Comparison of ENCODE assay signal across 1 cellular context in the genomic region with DNA sequence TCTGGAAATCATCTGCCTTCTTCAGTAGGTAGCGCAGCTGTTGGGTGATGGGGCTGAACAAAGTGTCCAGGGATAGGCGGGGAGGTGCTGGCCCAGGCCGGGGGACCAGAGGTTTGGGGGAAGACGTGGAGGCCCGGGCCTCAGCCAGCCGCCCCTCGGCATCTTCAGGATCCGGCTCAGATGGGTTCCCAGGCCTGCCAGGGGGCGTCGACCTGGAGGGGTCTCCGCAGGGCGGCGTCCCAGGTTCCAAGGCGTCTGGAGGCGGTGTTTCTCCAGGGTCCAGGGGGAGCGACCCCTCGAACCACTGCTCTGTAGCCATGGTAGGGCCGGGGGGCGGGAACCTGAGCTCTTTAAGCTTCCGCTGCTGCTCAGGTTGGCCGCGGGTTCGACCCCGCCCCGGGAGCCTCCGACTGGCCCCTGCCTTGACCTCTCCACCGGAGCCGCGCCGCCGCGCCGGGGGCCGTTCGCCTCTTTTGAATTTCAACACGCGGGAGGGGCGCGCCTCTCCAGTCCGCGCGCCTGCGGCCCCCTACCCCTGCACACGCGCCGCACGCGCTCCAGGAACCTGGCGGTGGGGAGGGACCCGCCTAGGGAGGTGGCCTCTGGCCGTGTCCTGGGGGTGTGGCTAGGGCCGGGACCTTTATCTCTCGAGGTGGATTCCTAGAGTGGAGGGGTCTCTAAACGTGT.
TF ChIP-seq lines count a peak whose summit lies in the region.

Gene C19orf67 (minus strand): TSS at position 475 of the 687 bp plus-strand sequence. CDS start 156 bp downstream, at position 319.

TF ChIP-seq in HepG2, 621 proteins besides CTCF, POLR2A, EP300 and RAD21 (continued from another document and continues in another):
- TF ChIP-seq FIP1L1 (IDR thresholded peaks at IDR 0.05; ENCODE audit: borderline replicate concordance, insufficient read depth, low read depth, low read length) (no peak), ZNF552 (CRISPR knock-in tag; IDR thresholded peaks at IDR 0.05; ENCODE audit: borderline replicate concordance) (no peak), MEIS2 (CRISPR knock-in tag; IDR thresholded peaks at IDR 0.05) (no peak), SP5 (CRISPR knock-in tag; IDR thresholded peaks at IDR 0.05; ENCODE audit: borderline replicate concordance, low read depth) (no peak), ZKSCAN5 (CRISPR knock-in tag; IDR thresholded peaks at IDR 0.05) (no peak), ZNF142 (CRISPR knock-in tag; IDR thresholded peaks at IDR 0.05) (0 out of 2 replicates have a peak, but pooled peaks have one; percentile 35), ZNF607 (CRISPR knock-in tag; IDR thresholded peaks at IDR 0.05; ENCODE audit: borderline replicate concordance) (no peak), MED8 (CRISPR knock-in tag; IDR thresholded peaks at IDR 0.05; ENCODE audit: insufficient replicate concordance) (no peak), ZFYVE20 (CRISPR knock-in tag; IDR thresholded peaks at IDR 0.05; ENCODE audit: borderline replicate concordance, low read depth) (no peak), FLYWCH1 (CRISPR knock-in tag; IDR thresholded peaks at IDR 0.05) (no peak), RBM39 (IDR thresholded peaks at IDR 0.05; ENCODE audit: low read depth, low read length, poor library complexity, severe bottlenecking) (peak; percentile 41), TRIM22 (IDR thresholded peaks at IDR 0.05) (no peak), ZBTB8A (CRISPR knock-in tag; IDR thresholded peaks at IDR 0.05; ENCODE audit: borderline replicate concordance, low read depth) (no peak), SSRP1 (CRISPR knock-in tag; IDR thresholded peaks at IDR 0.05) (no peak), XBP1 (CRISPR knock-in tag; IDR thresholded peaks at IDR 0.05) (no peak), ZNF556 (CRISPR knock-in tag; IDR thresholded peaks at IDR 0.05; ENCODE audit: borderline replicate concordance) (no peak), SMAD1 (CRISPR knock-in tag; IDR thresholded peaks at IDR 0.05; ENCODE audit: borderline replicate concordance, low read depth) (no peak), ZSCAN31 (CRISPR knock-in tag; IDR thresholded peaks at IDR 0.05; ENCODE audit: low read depth) (no peak), ZNF296 (CRISPR knock-in tag; conservative IDR thresholded peaks at IDR 0.05) (no peak), ZNF878 (CRISPR knock-in tag; IDR thresholded peaks at IDR 0.05) (no peak), CSRNP2 (CRISPR knock-in tag; conservative IDR thresholded peaks at IDR 0.05; ENCODE audit: low read depth) (no peak), AGO2 (optimal IDR thresholded peaks at IDR 0.05; ENCODE audit: low read depth, low read length) (peak; percentile 92), TOPORS (CRISPR knock-in tag; IDR thresholded peaks at IDR 0.05) (no peak), MEIS1 (CRISPR knock-in tag; IDR thresholded peaks at IDR 0.05; ENCODE audit: borderline replicate concordance) (no peak), ETV5 (CRISPR knock-in tag; IDR thresholded peaks at IDR 0.05; ENCODE audit: borderline replicate concordance) (no peak; the same call in 1 of the 2 replicates), HDAC1 (CRISPR knock-in tag; IDR thresholded peaks at IDR 0.05) (peak; percentile 27; the same call in 1 of the 2 replicates), FOXC1 (CRISPR knock-in tag; IDR thresholded peaks at IDR 0.05; ENCODE audit: borderline replicate concordance) (no peak), KLF12 (CRISPR knock-in tag; IDR thresholded peaks at IDR 0.05; ENCODE audit: borderline replicate concordance) (peak; percentile 72; the same call in 1 of the 2 replicates), SMARCC2 (IDR thresholded peaks at IDR 0.05) (no peak), SMC3 (IDR thresholded peaks at IDR 0.05; ENCODE audit: low read length) (no peak), KMT2A (CRISPR knock-in tag; IDR thresholded peaks at IDR 0.05) (no peak), GABPB1 (CRISPR knock-in tag; IDR thresholded peaks at IDR 0.05) (peak; percentile 54; the same call in 1 of the 2 replicates), RBFOX2 (IDR thresholded peaks at IDR 0.05; ENCODE audit: low read depth, low read length) (peak; percentile 73), HOXA3 (CRISPR knock-in tag; IDR thresholded peaks at IDR 0.05) (peak; percentile 26; the same call in 1 of the 2 replicates)
- TF ChIP-seq, protein P1, sequence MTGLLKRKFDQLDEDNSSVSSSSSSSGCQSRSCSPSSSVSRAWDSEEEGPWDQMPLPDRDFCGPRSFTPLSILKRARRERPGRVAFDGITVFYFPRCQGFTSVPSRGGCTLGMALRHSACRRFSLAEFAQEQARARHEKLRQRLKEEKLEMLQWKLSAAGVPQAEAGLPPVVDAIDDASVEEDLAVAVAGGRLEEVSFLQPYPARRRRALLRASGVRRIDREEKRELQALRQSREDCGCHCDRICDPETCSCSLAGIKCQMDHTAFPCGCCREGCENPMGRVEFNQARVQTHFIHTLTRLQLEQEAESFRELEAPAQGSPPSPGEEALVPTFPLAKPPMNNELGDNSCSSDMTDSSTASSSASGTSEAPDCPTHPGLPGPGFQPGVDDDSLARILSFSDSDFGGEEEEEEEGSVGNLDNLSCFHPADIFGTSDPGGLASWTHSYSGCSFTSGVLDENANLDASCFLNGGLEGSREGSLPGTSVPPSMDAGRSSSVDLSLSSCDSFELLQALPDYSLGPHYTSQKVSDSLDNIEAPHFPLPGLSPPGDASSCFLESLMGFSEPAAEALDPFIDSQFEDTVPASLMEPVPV (CRISPR knock-in tag; IDR thresholded peaks at IDR 0.05): peak; percentile 38; the same call in 1 of the 2 replicates
- TF ChIP-seq, protein P2, sequence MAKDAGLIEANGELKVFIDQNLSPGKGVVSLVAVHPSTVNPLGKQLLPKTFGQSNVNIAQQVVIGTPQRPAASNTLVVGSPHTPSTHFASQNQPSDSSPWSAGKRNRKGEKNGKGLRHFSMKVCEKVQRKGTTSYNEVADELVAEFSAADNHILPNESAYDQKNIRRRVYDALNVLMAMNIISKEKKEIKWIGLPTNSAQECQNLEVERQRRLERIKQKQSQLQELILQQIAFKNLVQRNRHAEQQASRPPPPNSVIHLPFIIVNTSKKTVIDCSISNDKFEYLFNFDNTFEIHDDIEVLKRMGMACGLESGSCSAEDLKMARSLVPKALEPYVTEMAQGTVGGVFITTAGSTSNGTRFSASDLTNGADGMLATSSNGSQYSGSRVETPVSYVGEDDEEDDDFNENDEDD (CRISPR knock-in tag; IDR thresholded peaks at IDR 0.05; ENCODE audit: borderline replicate concordance): peak; percentile 17; the same call in 1 of the 2 replicates
- TF ChIP-seq, protein P3, sequence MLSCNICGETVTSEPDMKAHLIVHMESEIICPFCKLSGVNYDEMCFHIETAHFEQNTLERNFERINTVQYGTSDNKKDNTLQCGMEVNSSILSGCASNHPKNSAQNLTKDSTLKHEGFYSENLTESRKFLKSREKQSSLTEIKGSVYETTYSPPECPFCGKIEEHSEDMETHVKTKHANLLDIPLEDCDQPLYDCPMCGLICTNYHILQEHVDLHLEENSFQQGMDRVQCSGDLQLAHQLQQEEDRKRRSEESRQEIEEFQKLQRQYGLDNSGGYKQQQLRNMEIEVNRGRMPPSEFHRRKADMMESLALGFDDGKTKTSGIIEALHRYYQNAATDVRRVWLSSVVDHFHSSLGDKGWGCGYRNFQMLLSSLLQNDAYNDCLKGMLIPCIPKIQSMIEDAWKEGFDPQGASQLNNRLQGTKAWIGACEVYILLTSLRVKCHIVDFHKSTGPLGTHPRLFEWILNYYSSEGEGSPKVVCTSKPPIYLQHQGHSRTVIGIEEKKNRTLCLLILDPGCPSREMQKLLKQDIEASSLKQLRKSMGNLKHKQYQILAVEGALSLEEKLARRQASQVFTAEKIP (CRISPR knock-in tag; IDR thresholded peaks at IDR 0.05; ENCODE audit: borderline replicate concordance): no peak
- TF ChIP-seq, protein P4, sequence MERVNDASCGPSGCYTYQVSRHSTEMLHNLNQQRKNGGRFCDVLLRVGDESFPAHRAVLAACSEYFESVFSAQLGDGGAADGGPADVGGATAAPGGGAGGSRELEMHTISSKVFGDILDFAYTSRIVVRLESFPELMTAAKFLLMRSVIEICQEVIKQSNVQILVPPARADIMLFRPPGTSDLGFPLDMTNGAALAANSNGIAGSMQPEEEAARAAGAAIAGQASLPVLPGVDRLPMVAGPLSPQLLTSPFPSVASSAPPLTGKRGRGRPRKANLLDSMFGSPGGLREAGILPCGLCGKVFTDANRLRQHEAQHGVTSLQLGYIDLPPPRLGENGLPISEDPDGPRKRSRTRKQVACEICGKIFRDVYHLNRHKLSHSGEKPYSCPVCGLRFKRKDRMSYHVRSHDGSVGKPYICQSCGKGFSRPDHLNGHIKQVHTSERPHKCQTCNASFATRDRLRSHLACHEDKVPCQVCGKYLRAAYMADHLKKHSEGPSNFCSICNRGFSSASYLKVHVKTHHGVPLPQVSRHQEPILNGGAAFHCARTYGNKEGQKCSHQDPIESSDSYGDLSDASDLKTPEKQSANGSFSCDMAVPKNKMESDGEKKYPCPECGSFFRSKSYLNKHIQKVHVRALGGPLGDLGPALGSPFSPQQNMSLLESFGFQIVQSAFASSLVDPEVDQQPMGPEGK (CRISPR knock-in tag; IDR thresholded peaks at IDR 0.05): peak; percentile 79
- TF ChIP-seq, protein P5, sequence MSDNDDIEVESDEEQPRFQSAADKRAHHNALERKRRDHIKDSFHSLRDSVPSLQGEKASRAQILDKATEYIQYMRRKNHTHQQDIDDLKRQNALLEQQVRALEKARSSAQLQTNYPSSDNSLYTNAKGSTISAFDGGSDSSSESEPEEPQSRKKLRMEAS (IDR thresholded peaks at IDR 0.05): 0 out of 2 replicates have a peak, but pooled peaks have one; percentile 28
- TF ChIP-seq, protein P6, sequence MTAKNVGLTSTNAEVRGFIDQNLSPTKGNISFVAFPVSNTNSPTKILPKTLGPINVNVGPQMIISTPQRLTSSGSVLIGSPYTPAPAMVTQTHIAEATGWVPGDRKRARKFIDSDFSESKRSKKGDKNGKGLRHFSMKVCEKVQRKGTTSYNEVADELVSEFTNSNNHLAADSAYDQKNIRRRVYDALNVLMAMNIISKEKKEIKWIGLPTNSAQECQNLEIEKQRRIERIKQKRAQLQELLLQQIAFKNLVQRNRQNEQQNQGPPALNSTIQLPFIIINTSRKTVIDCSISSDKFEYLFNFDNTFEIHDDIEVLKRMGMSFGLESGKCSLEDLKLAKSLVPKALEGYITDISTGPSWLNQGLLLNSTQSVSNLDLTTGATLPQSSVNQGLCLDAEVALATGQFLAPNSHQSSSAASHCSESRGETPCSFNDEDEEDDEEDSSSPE (CRISPR knock-in tag; IDR thresholded peaks at IDR 0.05): peak; percentile 39; the same call in 1 of the 2 replicates
- TF ChIP-seq, protein P7, sequence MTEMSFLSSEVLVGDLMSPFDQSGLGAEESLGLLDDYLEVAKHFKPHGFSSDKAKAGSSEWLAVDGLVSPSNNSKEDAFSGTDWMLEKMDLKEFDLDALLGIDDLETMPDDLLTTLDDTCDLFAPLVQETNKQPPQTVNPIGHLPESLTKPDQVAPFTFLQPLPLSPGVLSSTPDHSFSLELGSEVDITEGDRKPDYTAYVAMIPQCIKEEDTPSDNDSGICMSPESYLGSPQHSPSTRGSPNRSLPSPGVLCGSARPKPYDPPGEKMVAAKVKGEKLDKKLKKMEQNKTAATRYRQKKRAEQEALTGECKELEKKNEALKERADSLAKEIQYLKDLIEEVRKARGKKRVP (CRISPR knock-in tag; IDR thresholded peaks at IDR 0.05): no peak
